ENCODE assay signal across 25 cellular contexts in the genomic region with DNA sequence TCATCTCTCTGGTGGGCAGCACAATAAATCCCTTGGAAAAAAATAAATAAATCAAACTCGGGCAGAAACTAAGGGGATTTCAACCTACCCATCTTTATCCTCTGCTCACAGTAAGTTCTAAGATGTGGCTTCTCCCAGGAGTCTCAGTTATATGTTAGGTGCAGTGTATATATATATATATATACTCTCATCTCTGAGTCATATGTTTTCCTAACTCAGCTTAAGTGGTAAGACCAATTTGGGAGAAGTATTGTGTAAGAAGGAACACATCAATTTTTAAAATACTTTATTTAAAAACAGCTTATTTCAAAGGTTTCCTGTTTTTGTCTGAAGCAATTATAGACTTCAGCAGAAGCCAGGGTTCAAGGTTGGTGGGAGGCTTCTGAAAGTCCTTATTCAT. TPM values are rescaled to one million over a fixed set of nuclear protein-coding genes. Genes with fewer than 3 reads are reported as not detected.
DNase-seq lines count a peak whose midpoint lies in the region; ATAC-seq and TF ChIP-seq lines count a peak whose summit lies in the region.
"Had no signal": no experiment of that assay in that cellular context is flagged by ENCODE, and none has a peak within 500 bp of the region (broad histone marks: within the 10 kb centered on the region; RNA-seq: fewer than 3 reads in every experiment).

No MANE protein-coding gene starts in this region.

- H3K4me1 ChIP-seq in A673 (ENCODE audit: insufficient read depth, low read length, poor library complexity, severe bottlenecking) (peaks cover 19% of the 10 kb centered on the region), HEK293 (ENCODE audit: control insufficient read depth, insufficient read depth, low read length) (peaks cover 12% of the 10 kb centered on the region), adipocyte (ENCODE audit: control insufficient read depth, insufficient read depth, low read length) (peaks cover 23% of the 10 kb centered on the region)
- H3K4me1 ChIP-seq: testis had no signal

- CTCF ChIA-PET in A673 (lab: Charles Lee), result interaction anchor here (1.0 kb wide), 1 partner anchor 384 kb away, joined by 6 read pairs; no protein-coding TSS in a partner anchor
- CTCF ChIA-PET in HEK293 (lab: Yijun Ruan, JAX), result interaction anchor here (0.7 kb wide), 1 partner anchor 88 kb away, joined by 4 read pairs; no protein-coding TSS in a partner anchor

- BruUV-seq in A673 (replicated peaks; lab: Mats Ljungman, UMichigan), result no TSS peak

- peak; percentile 47 for DNase-seq in A673 (ENCODE audit: low spot score)
- peak; percentile 77 for DNase-seq in adipocyte (ENCODE audit: low read depth)
- peak; percentile 58 for DNase-seq in fibroblast of peridontal ligament (ENCODE audit: extremely low read depth)
- no peak for DNase-seq in NK-92 treated with Interleukin-12 subunit alpha and Interleukin-12 subunit beta, amount 100 ng/mL, for 24 hours (lab: John Stamatoyannopoulos, UW)
- no peak for DNase-seq in H4 (ENCODE audit: low spot score)
- no peak for DNase-seq in activated CD4-positive, alpha-beta T cell treated with anti-CD3 and anti-CD28 coated beads, Interleukin-2, amount 50 U/mL, for 4 hours
- DNase-seq: activated CD4-positive, alpha-beta T cell treated with anti-CD3 and anti-CD28 coated beads for 4 hours; activated naive CD4-positive, alpha-beta T cell treated with anti-CD3 and anti-CD28 coated beads, Interleukin-2, amount 50 U/mL, for 16 hours; activated T-cell treated with anti-CD3 and anti-CD28 coated beads, Interleukin-2, amount 50 U/mL, for 72 hours; aorta; COR-L47; MM.1S; NCI-H1694; NCI-H510A treated with DMSO at 0.1 percent for 48 hours; ovary; stimulated activated naive CD4-positive, alpha-beta T cell treated with Interleukin-2 at 50 U/mL for 16 hours; testis had no signal

- H3K27ac ChIP-seq in A673 (ENCODE audit: low read depth, low read length, poor library complexity, severe bottlenecking) (peak overlapping the region; percentile 43), HEK293 (ENCODE audit: extremely low read depth, low read depth, low read length) (no peak overlapping the region)
- H3K27ac ChIP-seq: A549, BLaER1, ovary, vagina had no signal

- H3K9me3 ChIP-seq in A673 (ENCODE audit: low read depth, low read length, poor library complexity, severe bottlenecking) (no peaks in the 10 kb centered on the region), HEK293 (ENCODE audit: control insufficient read depth, insufficient read depth, low read depth, low read length) (no peaks in the 10 kb centered on the region; the same call in 1 of the 2 replicates), adipocyte (ENCODE audit: control insufficient read depth, low read length) (no peaks in the 10 kb centered on the region)
- H3K9me3 ChIP-seq: A549, ovary, testis, vagina had no signal

- POLR2A ChIA-PET in A673 (lab: Charles Lee; ENCODE audit: low non-redundant PET), result no interaction called here
- POLR2A ChIA-PET in HEK293 (lab: Yijun Ruan, JAX), result no interaction called here

- H3K4me3 ChIP-seq in A673 (ENCODE audit: low read depth, low read length, poor library complexity, severe bottlenecking) (peak overlapping the region; percentile 12), HEK293 (ENCODE audit: low read depth, low read length) (no peak overlapping the region), adipocyte (ENCODE audit: low read length) (no peak overlapping the region)
- H3K4me3 ChIP-seq: A549, BLaER1, ovary, testis, vagina had no signal

- intact Hi-C loops in A673 (cut with micrococcal nuclease; ENCODE audit: unreplicated experiment), result no loop called here

- H3K36me3 ChIP-seq in A673 (ENCODE audit: insufficient read depth, low read length, poor library complexity, severe bottlenecking) (no peaks in the 10 kb centered on the region), HEK293 (ENCODE audit: control insufficient read depth in 2 of 2, insufficient read depth in 1 of 2, low read length in 2 of 2) (no peaks in the 10 kb centered on the region), adipocyte (ENCODE audit: control insufficient read depth, insufficient read depth, low read length, severe bottlenecking) (peaks cover 47% of the 10 kb centered on the region)
- H3K36me3 ChIP-seq: BLaER1, ovary had no signal

- ATAC-seq in GM21526 (IDR thresholded peaks at IDR 0.05; ENCODE audit: low FRiP score, unreplicated experiment), result no peak
- ATAC-seq: A549; activated T-cell treated with anti-CD3 and anti-CD28 coated beads, Interleukin-2, amount 50 U/mL, for 72 hours; HCT116; natural killer cell treated with Interleukin-12 subunit alpha and Interleukin-12 subunit beta and Interleukin-15 and Interleukin-18, amount 100 ng/mL, for 72 hours had no signal

- TF ChIP-seq CTCF in A673 (conservative IDR thresholded peaks at IDR 0.05; ENCODE audit: low read depth, low read length), result no peak
- TF ChIP-seq CTCF in HEK293 (tag by site-specific recombination; IDR thresholded peaks at IDR 0.05), result no peak

- no peak overlapping the region for H3K9ac ChIP-seq in adipocyte (ENCODE audit: low read length)
- H3K9ac ChIP-seq: BLaER1 had no signal

- H3K27me3 ChIP-seq in A673 (replicated peaks; ENCODE audit: insufficient read depth, low read depth, low read length, poor library complexity) (no peaks in the 10 kb centered on the region), adipocyte (replicated peaks; ENCODE audit: control insufficient read depth, insufficient read depth, low read length) (no peaks in the 10 kb centered on the region)
- H3K27me3 ChIP-seq: BLaER1, ovary, testis, vagina had no signal

TF ChIP-seq in HEK293, 187 proteins besides CTCF, POLR2A, EP300 and RAD21:
- TF ChIP-seq KLF1 (tag by site-specific recombination; IDR thresholded peaks at IDR 0.05), result no peak
- 0 out of 2 replicates have a peak, but pooled peaks have one; percentile 13 for TF ChIP-seq KLF10 (tag by site-specific recombination; IDR thresholded peaks at IDR 0.05)
- TF ChIP-seq ZNF10 (tag by site-specific recombination; IDR thresholded peaks at IDR 0.05), result 0 out of 2 replicates have a peak, but pooled peaks have one; percentile 8

RNA-seq across cellular contexts. Expression of a gene that starts 20.3 kb away (rescaled TPM):
- 28.6 and 31.6 TPM in 2 replicates for total RNA-seq in A673 (2021)
- total RNA-seq in H4 (2014; rRNA removed; shearing (Covaris generic)), result 61.1 and 92.0 TPM in 2 replicates
- total RNA-seq: mononuclear cell had no signal

Comparison
In these comparisons a context has a peak if more than half of its experiments do, and no peak if none do; other contexts are left out.
1. DNase-seq: peak in A673 (single experiment), adipocyte (single experiment) and fibroblast of peridontal ligament (single experiment); none in NK-92 treated with Interleukin-12 subunit alpha and Interleukin-12 subunit beta, amount 100 ng/mL, for 24 hours (single experiment), H4 (single experiment) and activated CD4-positive, alpha-beta T cell treated with anti-CD3 and anti-CD28 coated beads, Interleukin-2, amount 50 U/mL, for 4 hours (0 of 2).